In the genomic region with DNA sequence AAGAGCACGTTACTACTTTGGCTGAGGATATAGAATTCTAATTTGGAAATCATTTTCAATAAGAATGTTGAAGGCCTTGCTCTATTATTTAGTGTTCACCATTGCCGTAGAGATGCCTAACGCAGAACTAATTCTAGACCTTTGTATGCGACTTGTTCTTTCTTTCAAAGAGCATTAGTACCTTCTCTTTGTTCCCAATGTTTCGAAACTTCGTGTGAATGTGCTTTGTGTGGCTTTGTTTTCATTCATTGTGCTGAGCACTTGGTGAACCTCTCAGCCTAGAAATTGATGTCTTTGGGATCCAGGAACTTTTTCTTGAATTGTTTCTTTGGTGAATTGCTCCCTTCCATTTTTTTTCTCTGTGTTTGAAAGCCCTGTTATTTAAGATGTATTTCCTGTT, we compare ENCODE assay signal across 1 cellular context.
TF ChIP-seq lines count a peak whose summit lies in the region.

No MANE protein-coding gene starts in this region.

TF ChIP-seq in K562, 482 proteins besides CTCF, POLR2A, EP300 and RAD21 (continued from another document):
- TF ChIP-seq, protein P1, sequence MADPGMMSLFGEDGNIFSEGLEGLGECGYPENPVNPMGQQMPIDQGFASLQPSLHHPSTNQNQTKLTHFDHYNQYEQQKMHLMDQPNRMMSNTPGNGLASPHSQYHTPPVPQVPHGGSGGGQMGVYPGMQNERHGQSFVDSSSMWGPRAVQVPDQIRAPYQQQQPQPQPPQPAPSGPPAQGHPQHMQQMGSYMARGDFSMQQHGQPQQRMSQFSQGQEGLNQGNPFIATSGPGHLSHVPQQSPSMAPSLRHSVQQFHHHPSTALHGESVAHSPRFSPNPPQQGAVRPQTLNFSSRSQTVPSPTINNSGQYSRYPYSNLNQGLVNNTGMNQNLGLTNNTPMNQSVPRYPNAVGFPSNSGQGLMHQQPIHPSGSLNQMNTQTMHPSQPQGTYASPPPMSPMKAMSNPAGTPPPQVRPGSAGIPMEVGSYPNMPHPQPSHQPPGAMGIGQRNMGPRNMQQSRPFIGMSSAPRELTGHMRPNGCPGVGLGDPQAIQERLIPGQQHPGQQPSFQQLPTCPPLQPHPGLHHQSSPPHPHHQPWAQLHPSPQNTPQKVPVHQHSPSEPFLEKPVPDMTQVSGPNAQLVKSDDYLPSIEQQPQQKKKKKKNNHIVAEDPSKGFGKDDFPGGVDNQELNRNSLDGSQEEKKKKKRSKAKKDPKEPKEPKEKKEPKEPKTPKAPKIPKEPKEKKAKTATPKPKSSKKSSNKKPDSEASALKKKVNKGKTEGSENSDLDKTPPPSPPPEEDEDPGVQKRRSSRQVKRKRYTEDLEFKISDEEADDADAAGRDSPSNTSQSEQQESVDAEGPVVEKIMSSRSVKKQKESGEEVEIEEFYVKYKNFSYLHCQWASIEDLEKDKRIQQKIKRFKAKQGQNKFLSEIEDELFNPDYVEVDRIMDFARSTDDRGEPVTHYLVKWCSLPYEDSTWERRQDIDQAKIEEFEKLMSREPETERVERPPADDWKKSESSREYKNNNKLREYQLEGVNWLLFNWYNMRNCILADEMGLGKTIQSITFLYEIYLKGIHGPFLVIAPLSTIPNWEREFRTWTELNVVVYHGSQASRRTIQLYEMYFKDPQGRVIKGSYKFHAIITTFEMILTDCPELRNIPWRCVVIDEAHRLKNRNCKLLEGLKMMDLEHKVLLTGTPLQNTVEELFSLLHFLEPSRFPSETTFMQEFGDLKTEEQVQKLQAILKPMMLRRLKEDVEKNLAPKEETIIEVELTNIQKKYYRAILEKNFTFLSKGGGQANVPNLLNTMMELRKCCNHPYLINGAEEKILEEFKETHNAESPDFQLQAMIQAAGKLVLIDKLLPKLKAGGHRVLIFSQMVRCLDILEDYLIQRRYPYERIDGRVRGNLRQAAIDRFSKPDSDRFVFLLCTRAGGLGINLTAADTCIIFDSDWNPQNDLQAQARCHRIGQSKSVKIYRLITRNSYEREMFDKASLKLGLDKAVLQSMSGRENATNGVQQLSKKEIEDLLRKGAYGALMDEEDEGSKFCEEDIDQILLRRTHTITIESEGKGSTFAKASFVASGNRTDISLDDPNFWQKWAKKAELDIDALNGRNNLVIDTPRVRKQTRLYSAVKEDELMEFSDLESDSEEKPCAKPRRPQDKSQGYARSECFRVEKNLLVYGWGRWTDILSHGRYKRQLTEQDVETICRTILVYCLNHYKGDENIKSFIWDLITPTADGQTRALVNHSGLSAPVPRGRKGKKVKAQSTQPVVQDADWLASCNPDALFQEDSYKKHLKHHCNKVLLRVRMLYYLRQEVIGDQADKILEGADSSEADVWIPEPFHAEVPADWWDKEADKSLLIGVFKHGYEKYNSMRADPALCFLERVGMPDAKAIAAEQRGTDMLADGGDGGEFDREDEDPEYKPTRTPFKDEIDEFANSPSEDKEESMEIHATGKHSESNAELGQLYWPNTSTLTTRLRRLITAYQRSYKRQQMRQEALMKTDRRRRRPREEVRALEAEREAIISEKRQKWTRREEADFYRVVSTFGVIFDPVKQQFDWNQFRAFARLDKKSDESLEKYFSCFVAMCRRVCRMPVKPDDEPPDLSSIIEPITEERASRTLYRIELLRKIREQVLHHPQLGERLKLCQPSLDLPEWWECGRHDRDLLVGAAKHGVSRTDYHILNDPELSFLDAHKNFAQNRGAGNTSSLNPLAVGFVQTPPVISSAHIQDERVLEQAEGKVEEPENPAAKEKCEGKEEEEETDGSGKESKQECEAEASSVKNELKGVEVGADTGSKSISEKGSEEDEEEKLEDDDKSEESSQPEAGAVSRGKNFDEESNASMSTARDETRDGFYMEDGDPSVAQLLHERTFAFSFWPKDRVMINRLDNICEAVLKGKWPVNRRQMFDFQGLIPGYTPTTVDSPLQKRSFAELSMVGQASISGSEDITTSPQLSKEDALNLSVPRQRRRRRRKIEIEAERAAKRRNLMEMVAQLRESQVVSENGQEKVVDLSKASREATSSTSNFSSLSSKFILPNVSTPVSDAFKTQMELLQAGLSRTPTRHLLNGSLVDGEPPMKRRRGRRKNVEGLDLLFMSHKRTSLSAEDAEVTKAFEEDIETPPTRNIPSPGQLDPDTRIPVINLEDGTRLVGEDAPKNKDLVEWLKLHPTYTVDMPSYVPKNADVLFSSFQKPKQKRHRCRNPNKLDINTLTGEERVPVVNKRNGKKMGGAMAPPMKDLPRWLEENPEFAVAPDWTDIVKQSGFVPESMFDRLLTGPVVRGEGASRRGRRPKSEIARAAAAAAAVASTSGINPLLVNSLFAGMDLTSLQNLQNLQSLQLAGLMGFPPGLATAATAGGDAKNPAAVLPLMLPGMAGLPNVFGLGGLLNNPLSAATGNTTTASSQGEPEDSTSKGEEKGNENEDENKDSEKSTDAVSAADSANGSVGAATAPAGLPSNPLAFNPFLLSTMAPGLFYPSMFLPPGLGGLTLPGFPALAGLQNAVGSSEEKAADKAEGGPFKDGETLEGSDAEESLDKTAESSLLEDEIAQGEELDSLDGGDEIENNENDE (IDR thresholded peaks at IDR 0.05; ENCODE audit: low read depth, low read length), result no peak
- TF ChIP-seq SREBF2 (CRISPR knock-in tag; IDR thresholded peaks at IDR 0.05) (no peak), ZNF347 (CRISPR knock-in tag; IDR thresholded peaks at IDR 0.05; ENCODE audit: low read depth) (no peak), TBP (optimal IDR thresholded peaks at IDR 0.05; ENCODE audit: low read depth, low read length) (no peak), ETV5 (CRISPR knock-in tag; IDR thresholded peaks at IDR 0.05; ENCODE audit: low read depth) (no peak), YBX1 (IDR thresholded peaks at IDR 0.05) (no peak), GTF2A2 (tag; IDR thresholded peaks at IDR 0.05) (no peak), BRD4 (IDR thresholded peaks at IDR 0.05) (no peak), HOXB6 (CRISPR knock-in tag; IDR thresholded peaks at IDR 0.05; ENCODE audit: borderline replicate concordance) (no peak), ZNF224 (CRISPR knock-in tag; IDR thresholded peaks at IDR 0.05) (no peak), BDP1 (IDR thresholded peaks at IDR 0.05; ENCODE audit: insufficient read depth, insufficient read length) (no peak), HMG20A (CRISPR knock-in tag; conservative IDR thresholded peaks at IDR 0.05) (no peak)
- TF ChIP-seq, protein P2, sequence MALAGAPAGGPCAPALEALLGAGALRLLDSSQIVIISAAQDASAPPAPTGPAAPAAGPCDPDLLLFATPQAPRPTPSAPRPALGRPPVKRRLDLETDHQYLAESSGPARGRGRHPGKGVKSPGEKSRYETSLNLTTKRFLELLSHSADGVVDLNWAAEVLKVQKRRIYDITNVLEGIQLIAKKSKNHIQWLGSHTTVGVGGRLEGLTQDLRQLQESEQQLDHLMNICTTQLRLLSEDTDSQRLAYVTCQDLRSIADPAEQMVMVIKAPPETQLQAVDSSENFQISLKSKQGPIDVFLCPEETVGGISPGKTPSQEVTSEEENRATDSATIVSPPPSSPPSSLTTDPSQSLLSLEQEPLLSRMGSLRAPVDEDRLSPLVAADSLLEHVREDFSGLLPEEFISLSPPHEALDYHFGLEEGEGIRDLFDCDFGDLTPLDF (CRISPR knock-in tag; IDR thresholded peaks at IDR 0.05), result no peak
- TF ChIP-seq, protein P3, sequence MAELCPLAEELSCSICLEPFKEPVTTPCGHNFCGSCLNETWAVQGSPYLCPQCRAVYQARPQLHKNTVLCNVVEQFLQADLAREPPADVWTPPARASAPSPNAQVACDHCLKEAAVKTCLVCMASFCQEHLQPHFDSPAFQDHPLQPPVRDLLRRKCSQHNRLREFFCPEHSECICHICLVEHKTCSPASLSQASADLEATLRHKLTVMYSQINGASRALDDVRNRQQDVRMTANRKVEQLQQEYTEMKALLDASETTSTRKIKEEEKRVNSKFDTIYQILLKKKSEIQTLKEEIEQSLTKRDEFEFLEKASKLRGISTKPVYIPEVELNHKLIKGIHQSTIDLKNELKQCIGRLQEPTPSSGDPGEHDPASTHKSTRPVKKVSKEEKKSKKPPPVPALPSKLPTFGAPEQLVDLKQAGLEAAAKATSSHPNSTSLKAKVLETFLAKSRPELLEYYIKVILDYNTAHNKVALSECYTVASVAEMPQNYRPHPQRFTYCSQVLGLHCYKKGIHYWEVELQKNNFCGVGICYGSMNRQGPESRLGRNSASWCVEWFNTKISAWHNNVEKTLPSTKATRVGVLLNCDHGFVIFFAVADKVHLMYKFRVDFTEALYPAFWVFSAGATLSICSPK (IDR thresholded peaks at IDR 0.05; ENCODE audit: borderline replicate concordance), result no peak
